In genomic region chr1:119367332-119368124, GRCh38 we compare ENCODE assay signal across 10 cellular contexts. TPM values are rescaled to one million over a fixed set of nuclear protein-coding genes. Genes with fewer than 3 reads are reported as not detected.
DNase-seq lines count a peak whose midpoint lies in the region; ATAC-seq, FAIRE-seq and TF ChIP-seq lines count a peak whose summit lies in the region.
"Had no signal": no experiment of that assay in that cellular context is flagged by ENCODE, and none has a peak within 500 bp of the region (broad histone marks: within the 10 kb centered on the region; RNA-seq: fewer than 3 reads in every experiment).

No MANE protein-coding gene starts in this region.

- no peak overlapping the region for H3K4me3 Mint-ChIP-seq in brain
- H3K4me3 Mint-ChIP-seq: activated naive CD8-positive, alpha-beta T cell had no signal

- in situ Hi-C loops in HepG2 (cut with HindIII; ENCODE audit: extremely low pct_ligation_motif_present, low pct_unique_long_range_greater_than_20kb), result loop anchor here (5.0 kb wide), 1 partner anchor 80 kb away; no protein-coding TSS in a partner anchor

- no peaks in the 10 kb centered on the region for H3K36me3 ChIP-seq in HepG2 (replicated peaks in 1 of 2; ENCODE audit: control insufficient read depth in 1 of 2, insufficient read depth in 2 of 2, low read length in 2 of 2)

- no peaks in the 10 kb centered on the region for H3K27me3 ChIP-seq in HepG2 (ENCODE audit: control insufficient read depth in 1 of 2, insufficient read depth in 2 of 2, low read length in 2 of 2)

- TF ChIP-seq POLR2A in HepG2 (IDR thresholded peaks at IDR 0.05; ENCODE audit: insufficient read depth in 1 of 2, low read depth in 2 of 2, low read length in 2 of 2), result no peak

- H3K27ac ChIP-seq in HepG2 (ENCODE audit: extremely low read length, insufficient read depth, low read length), result no peak overlapping the region

- TF ChIP-seq EP300 in HepG2 (IDR thresholded peaks at IDR 0.05; ENCODE audit: low read depth in 2 of 2, low read length in 2 of 2) (peak in 1 of 2 experiments; percentile 36; a peak in 1 of 4 replicates), HepG2 (CRISPR knock-in tag; IDR thresholded peaks at IDR 0.05; ENCODE audit: borderline replicate concordance) (no peak)

- peaks cover 69% of the 10 kb centered on the region for H3K4me1 ChIP-seq in HepG2 (ENCODE audit: insufficient read depth, low read length)

- no peaks in the 10 kb centered on the region for H3K9me3 Mint-ChIP-seq in brain

- TF ChIP-seq CTCF in brain (conservative IDR thresholded peaks at IDR 0.05), result peak; percentile 87 to 95
- TF ChIP-seq CTCF in HepG2 (CRISPR knock-in tag; IDR thresholded peaks at IDR 0.05), result peak; percentile 88

- intact Hi-C loops in HepG2 (cut with micrococcal nuclease; ENCODE audit: unreplicated experiment), result loop anchor here (1.0 kb wide), 2 partner anchors 81 to 92 kb away; no protein-coding TSS in a partner anchor

- peak; percentile 72 for ATAC-seq in HepG2
- ATAC-seq in HG02588 (IDR thresholded peaks at IDR 0.05; ENCODE audit: unreplicated experiment), result no peak
- ATAC-seq in GM18867 (IDR thresholded peaks at IDR 0.05; ENCODE audit: unreplicated experiment), result no peak

- H3K9ac ChIP-seq in HepG2 (ENCODE audit: insufficient read depth, low read depth, low read length), result no peak overlapping the region

- H3K4me2 ChIP-seq in HepG2 (ENCODE audit: low read depth, low read length), result no peak overlapping the region

- H3K27me3 Mint-ChIP-seq in brain, result peaks cover 13% of the 10 kb centered on the region

- H3K79me2 ChIP-seq in HepG2 (ENCODE audit: insufficient read depth, low read length), result no peaks in the 10 kb centered on the region

- no peaks in the 10 kb centered on the region for H4K20me1 ChIP-seq in HepG2 (ENCODE audit: insufficient read depth, low read length)

- CTCF ChIA-PET in HepG2 (lab: Yijun Ruan, JAX; ENCODE audit: low intra/inter-chr PET ratio, low total read pairs), result interaction anchor here (0.7 to 3.7 kb wide), 6 partner anchors 40 to 1290 kb away, joined by 3 to 80 read pairs (median 13); no protein-coding TSS in a partner anchor

- no TSS peak for BruUV-seq in HepG2 (replicated peaks; lab: Mats Ljungman, UMichigan)

- H2AFZ ChIP-seq in HepG2 (ENCODE audit: low read length), result no peak overlapping the region

- WGBS in HepG2 (ENCODE audit: low lambda C conversion rate), result 46% methylated on average over 13 of the region's 13 CpGs

- TF ChIP-seq RAD21 in HepG2 (CRISPR knock-in tag; IDR thresholded peaks at IDR 0.05), result peak; percentile 96

- POLR2A ChIA-PET in HepG2 (lab: Yijun Ruan, JAX), result no interaction called here

- no peak overlapping the region for H3K4me3 ChIP-seq in HepG2 (replicated peaks in 1 of 3; ENCODE audit: insufficient read depth in 1 of 3, low read depth in 2 of 3, low read length in 3 of 3)

- H3K9me3 ChIP-seq in HepG2 (ENCODE audit: low read length), result no peaks in the 10 kb centered on the region

- FAIRE-seq in HepG2 (lab: Jason Lieb, UNC), result peak; percentile 83
- FAIRE-seq: G401.6 had no signal

- no peak overlapping the region for H3K27ac Mint-ChIP-seq in brain
- H3K27ac Mint-ChIP-seq: activated naive CD8-positive, alpha-beta T cell had no signal

- H3K36me3 Mint-ChIP-seq in brain, result no peaks in the 10 kb centered on the region
- H3K36me3 Mint-ChIP-seq: activated naive CD8-positive, alpha-beta T cell had no signal

- peak; percentile 7 for DNase-seq in NCI-H1694 treated with DMSO at 0.1 percent for 48 hours (lab: John Stamatoyannopoulos, UW)
- DNase-seq in NCI-H1694 (lab: John Stamatoyannopoulos, UW), result no peak
- peak; percentile 49 for DNase-seq in M059J (ENCODE audit: low read depth)
- peak; percentile 53 for DNase-seq in HepG2 (ENCODE audit: low spot score)
- DNase-seq in T1000 (lab: John Stamatoyannopoulos, UW), result no peak

- peaks cover 8% of the 10 kb centered on the region for H3K4me1 Mint-ChIP-seq in brain

TF ChIP-seq in HepG2, 621 proteins besides CTCF, POLR2A, EP300 and RAD21 (continues in another document):
- peak; percentile 97 for TF ChIP-seq STAG1 (CRISPR knock-in tag; IDR thresholded peaks at IDR 0.05)
- TF ChIP-seq, protein P1, sequence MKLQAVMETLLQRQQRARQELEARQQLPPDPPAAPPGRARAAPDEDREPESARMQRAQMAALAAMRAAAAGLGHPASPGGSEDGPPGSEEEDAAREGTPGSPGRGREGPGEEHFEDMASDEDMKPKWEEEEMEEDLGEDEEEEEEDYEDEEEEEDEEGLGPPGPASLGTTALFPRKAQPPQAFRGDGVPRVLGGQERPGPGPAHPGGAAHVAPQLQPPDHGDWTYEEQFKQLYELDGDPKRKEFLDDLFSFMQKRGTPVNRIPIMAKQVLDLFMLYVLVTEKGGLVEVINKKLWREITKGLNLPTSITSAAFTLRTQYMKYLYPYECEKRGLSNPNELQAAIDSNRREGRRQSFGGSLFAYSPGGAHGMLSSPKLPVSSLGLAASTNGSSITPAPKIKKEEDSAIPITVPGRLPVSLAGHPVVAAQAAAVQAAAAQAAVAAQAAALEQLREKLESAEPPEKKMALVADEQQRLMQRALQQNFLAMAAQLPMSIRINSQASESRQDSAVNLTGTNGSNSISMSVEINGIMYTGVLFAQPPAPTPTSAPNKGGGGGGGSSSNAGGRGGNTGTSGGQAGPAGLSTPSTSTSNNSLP (IDR thresholded peaks at IDR 0.05; ENCODE audit: low read depth, low read length), result peak; percentile 13; the same call in 1 of the 2 replicates
- no peak for TF ChIP-seq ZFP41 (CRISPR knock-in tag; IDR thresholded peaks at IDR 0.05; ENCODE audit: borderline replicate concordance)
- TF ChIP-seq ZNF451 (CRISPR knock-in tag; IDR thresholded peaks at IDR 0.05), result no peak
- 0 out of 2 replicates have a peak, but pooled peaks have one; percentile 25 for TF ChIP-seq MIXL1 (CRISPR knock-in tag; IDR thresholded peaks at IDR 0.05)
- TF ChIP-seq FOXA3 (CRISPR knock-in tag; IDR thresholded peaks at IDR 0.05), result 0 out of 2 replicates have a peak, but pooled peaks have one; percentile 18
- TF ChIP-seq FIP1L1 (IDR thresholded peaks at IDR 0.05; ENCODE audit: borderline replicate concordance, insufficient read depth, low read depth, low read length), result no peak
- no peak for TF ChIP-seq FOSL2 (CRISPR knock-in tag; IDR thresholded peaks at IDR 0.05)
- TF ChIP-seq SMC3 (IDR thresholded peaks at IDR 0.05; ENCODE audit: low read length), result peak; percentile 100

RNA-seq across cellular contexts. Expression of gene HAO2, which starts 1.1 kb away (rescaled TPM):
- total RNA-seq in M059J (2014; rRNA removed; shearing (Covaris generic)), result not detected in 2 replicates
- polyA plus RNA-seq in brain (ENCODE audit: insufficient read depth, low read depth, low replicate concordance), result not detected
- 0.09 TPM in 1 of 2 replicates, not detected in the other for total RNA-seq in HepG2 (2016; rRNA removed; fragmentation: Illumina TruSeq; extraction: Trizol)
- total RNA-seq in HepG2 (2016; cell fraction: cytosol; rRNA removed; fragmentation: Illumina TruSeq; extraction: Trizol; ENCODE audit: low read depth), result not detected in 2 replicates
- total RNA-seq in HepG2 (2016; cell fraction: insoluble cytoplasmic fraction; rRNA removed; fragmentation: Illumina TruSeq; extraction: Trizol), result 0.15 TPM in 1 of 2 replicates, not detected in the other
- 0.28 TPM in 1 of 2 replicates, not detected in the other for total RNA-seq in HepG2 (2016; cell fraction: membrane; rRNA removed; fragmentation: Illumina TruSeq; extraction: Trizol)
- total RNA-seq in HepG2 (2016; cell fraction: nucleus; rRNA removed; fragmentation: Illumina TruSeq; extraction: Trizol), result 0.34 and 0.40 TPM in 2 replicates
- polyA plus RNA-seq in HepG2 (2011; rRNA removed), result 0.05 and 0.08 TPM in 2 replicates
- polyA plus RNA-seq in HepG2 (2011; cell fraction: cytosol; rRNA removed), result 0.03 and 0.08 TPM in 2 replicates
- 0.90 and 0.96 TPM in 2 replicates for polyA plus RNA-seq in HepG2 (2011; cell fraction: nucleus; rRNA removed)
- polyA plus RNA-seq in HepG2 (2012), result 0.19 and 0.42 TPM in 2 replicates
- not detected in 2 replicates for polyA plus RNA-seq in HepG2 (2016; cell fraction: cytosol; fragmentation: Illumina TruSeq; extraction: Trizol; ENCODE audit: low read depth)
- not detected in 2 replicates for polyA plus RNA-seq in HepG2 (2016; cell fraction: insoluble cytoplasmic fraction; fragmentation: Illumina TruSeq; extraction: Trizol; ENCODE audit: low read depth)
- polyA plus RNA-seq in HepG2 (2016; cell fraction: membrane; fragmentation: Illumina TruSeq; extraction: Trizol; ENCODE audit: low read depth), result not detected in 2 replicates
- 0.27 TPM in 1 of 2 replicates, not detected in the other for polyA plus RNA-seq in HepG2 (2016; cell fraction: nucleus; fragmentation: Illumina TruSeq; extraction: Trizol; ENCODE audit: insufficient read depth, low read depth)
- polyA minus RNA-seq in HepG2 (2011; rRNA and poly(A)+ RNA removed; ENCODE audit: low replicate concordance), result 0.48 TPM in 1 of 2 replicates, not detected in the other
- polyA minus RNA-seq in HepG2 (2011; cell fraction: cytosol; rRNA and poly(A)+ RNA removed), result not detected in 2 replicates
- polyA minus RNA-seq in HepG2 (2011; cell fraction: nucleus; rRNA and poly(A)+ RNA removed), result 0.87 and 0.90 TPM in 2 replicates

RNA-seq across cellular contexts. Expression of gene HSD3B2, which starts 47.4 kb away (rescaled TPM):
- not detected in 2 replicates for total RNA-seq in M059J (2014; rRNA removed; shearing (Covaris generic))
- polyA plus RNA-seq in brain (ENCODE audit: insufficient read depth, low read depth, low replicate concordance) (not detected), HepG2 (2011; rRNA removed) (0.04 and 0.20 TPM in 2 replicates)
- not detected in 2 replicates for total RNA-seq in HepG2 (2016; rRNA removed; fragmentation: Illumina TruSeq; extraction: Trizol)
- total RNA-seq in HepG2 (2016; cell fraction: cytosol; rRNA removed; fragmentation: Illumina TruSeq; extraction: Trizol; ENCODE audit: low read depth), result not detected in 2 replicates
- total RNA-seq in HepG2 (2016; cell fraction: insoluble cytoplasmic fraction; rRNA removed; fragmentation: Illumina TruSeq; extraction: Trizol), result not detected in 2 replicates
- total RNA-seq in HepG2 (2016; cell fraction: membrane; rRNA removed; fragmentation: Illumina TruSeq; extraction: Trizol), result not detected in 2 replicates
- total RNA-seq in HepG2 (2016; cell fraction: nucleus; rRNA removed; fragmentation: Illumina TruSeq; extraction: Trizol), result not detected in 2 replicates
- not detected in 2 replicates for polyA plus RNA-seq in HepG2 (2011; cell fraction: cytosol; rRNA removed)
- polyA plus RNA-seq in HepG2 (2011; cell fraction: nucleus; rRNA removed), result 0.23 TPM in 1 of 2 replicates, not detected in the other
- polyA plus RNA-seq in HepG2 (2012), result not detected in 2 replicates
- polyA plus RNA-seq in HepG2 (2016; cell fraction: cytosol; fragmentation: Illumina TruSeq; extraction: Trizol; ENCODE audit: low read depth), result not detected in 2 replicates
- polyA plus RNA-seq in HepG2 (2016; cell fraction: insoluble cytoplasmic fraction; fragmentation: Illumina TruSeq; extraction: Trizol; ENCODE audit: low read depth), result not detected in 2 replicates
- polyA plus RNA-seq in HepG2 (2016; cell fraction: membrane; fragmentation: Illumina TruSeq; extraction: Trizol; ENCODE audit: low read depth), result not detected in 2 replicates
- polyA plus RNA-seq in HepG2 (2016; cell fraction: nucleus; fragmentation: Illumina TruSeq; extraction: Trizol; ENCODE audit: insufficient read depth, low read depth), result not detected in 2 replicates
- polyA minus RNA-seq in HepG2 (2011; rRNA and poly(A)+ RNA removed; ENCODE audit: low replicate concordance), result not detected in 2 replicates
- not detected in 2 replicates for polyA minus RNA-seq in HepG2 (2011; cell fraction: cytosol; rRNA and poly(A)+ RNA removed)
- 0.39 TPM in 1 of 2 replicates, not detected in the other for polyA minus RNA-seq in HepG2 (2011; cell fraction: nucleus; rRNA and poly(A)+ RNA removed)

Comparison
In these comparisons a context has a peak if more than half of its experiments do, and no peak if none do; other contexts are left out.
1. DNase-seq: peak in NCI-H1694 treated with DMSO at 0.1 percent for 48 hours (single experiment), M059J (single experiment) and HepG2 (single experiment); none in NCI-H1694 (single experiment) and T1000 (single experiment).